In the genomic region with DNA sequence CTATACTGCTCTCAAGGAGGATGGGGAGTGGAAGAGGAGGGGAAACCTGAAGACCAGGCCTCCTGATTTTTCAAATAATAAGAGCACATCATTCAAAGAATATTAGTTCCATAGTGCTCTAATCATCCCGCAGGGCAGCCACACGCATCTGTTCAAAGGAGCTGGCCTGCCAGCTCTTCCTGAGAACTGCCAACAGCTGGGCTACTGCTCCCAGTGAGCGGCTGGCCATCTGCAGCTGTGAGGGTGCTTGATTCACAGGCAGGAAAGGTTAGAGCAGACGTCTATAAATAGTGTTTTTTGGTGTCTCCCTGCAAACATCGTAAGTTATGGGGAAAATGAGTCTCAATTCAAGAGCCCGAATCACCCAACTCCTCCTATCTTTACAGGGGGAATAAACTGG, we compare ENCODE assay signal across 24 cellular contexts. TPM values are rescaled to one million over a fixed set of nuclear protein-coding genes. Genes with fewer than 3 reads are reported as not detected.
"Had no signal": no experiment of that assay in that cellular context is flagged by ENCODE, and none has a peak within 500 bp of the region (broad histone marks: within the 10 kb centered on the region; RNA-seq: fewer than 3 reads in every experiment).

No MANE protein-coding gene starts in this region.

- DNase-seq: activated CD4-positive, alpha-beta T cell treated with anti-CD3 and anti-CD28 coated beads for 48 hours; activated CD4-positive, alpha-beta T cell treated with anti-CD3 and anti-CD28 coated beads, Interleukin-2, amount 50 U/mL, for 48 hours; activated CD4-positive, CD25-positive, alpha-beta regulatory T cell treated with anti-CD3 and anti-CD28 coated beads, Interleukin-2, amount 50 U/mL, for 72 hours; activated CD8-positive, alpha-beta memory T cell treated with anti-CD3 and anti-CD28 coated beads, Interleukin-2, amount 10 ng/mL, durations not matched to agents 7 days and 5 days; activated gamma-delta T cell; activated naive CD4-positive, alpha-beta T cell treated with anti-CD3 and anti-CD28 coated beads for 36 hours; activated T-cell treated with anti-CD3 and anti-CD28 coated beads, Interleukin-2, amount 50 U/mL, for 24 hours; amygdala; brain microvascular endothelial cell; MM.1S; NCI-H1105; NCI-H1436 treated with DMSO at 0.1 percent for 48 hours; NCI-H2029; NCI-H2107; NCI-H2171 treated with DMSO at 0.1 percent for 48 hours; NCI-H226; NCI-H69; PC-3; SHP77; T-helper 17 cell; T-helper 9 cell had no signal

- H3K27me3 ChIP-seq: brain microvascular endothelial cell, cardiac muscle cell had no signal

- H3K4me3 ChIP-seq: cardiac muscle cell had no signal

- H3K27ac ChIP-seq: brain microvascular endothelial cell, cardiac muscle cell had no signal

RNA-seq across cellular contexts. Expression of gene SIRPB2, which starts 41.9 kb away (rescaled TPM):
- total RNA-seq: activated CD8-positive, alpha-beta memory T cell treated with anti-CD3 and anti-CD28 coated beads, Interleukin-2, amount 10 ng/mL, durations not matched to agents 7 days and 5 days; activated naive CD4-positive, alpha-beta T cell treated with anti-CD3 and anti-CD28 coated beads for 36 hours; cardiac muscle cell; NCI-H460; WTC11 had no signal
- polyA plus RNA-seq: cardiac muscle cell had no signal
